Comparison of ENCODE assay signal across 1 cellular context in genomic region chr12:105107497-105108371, GRCh38.
A peak's percentile ranks its signal among the peaks of the same experiment; 100 is the strongest.
TF ChIP-seq lines count a peak whose summit lies in the region.

A gene with protein sequence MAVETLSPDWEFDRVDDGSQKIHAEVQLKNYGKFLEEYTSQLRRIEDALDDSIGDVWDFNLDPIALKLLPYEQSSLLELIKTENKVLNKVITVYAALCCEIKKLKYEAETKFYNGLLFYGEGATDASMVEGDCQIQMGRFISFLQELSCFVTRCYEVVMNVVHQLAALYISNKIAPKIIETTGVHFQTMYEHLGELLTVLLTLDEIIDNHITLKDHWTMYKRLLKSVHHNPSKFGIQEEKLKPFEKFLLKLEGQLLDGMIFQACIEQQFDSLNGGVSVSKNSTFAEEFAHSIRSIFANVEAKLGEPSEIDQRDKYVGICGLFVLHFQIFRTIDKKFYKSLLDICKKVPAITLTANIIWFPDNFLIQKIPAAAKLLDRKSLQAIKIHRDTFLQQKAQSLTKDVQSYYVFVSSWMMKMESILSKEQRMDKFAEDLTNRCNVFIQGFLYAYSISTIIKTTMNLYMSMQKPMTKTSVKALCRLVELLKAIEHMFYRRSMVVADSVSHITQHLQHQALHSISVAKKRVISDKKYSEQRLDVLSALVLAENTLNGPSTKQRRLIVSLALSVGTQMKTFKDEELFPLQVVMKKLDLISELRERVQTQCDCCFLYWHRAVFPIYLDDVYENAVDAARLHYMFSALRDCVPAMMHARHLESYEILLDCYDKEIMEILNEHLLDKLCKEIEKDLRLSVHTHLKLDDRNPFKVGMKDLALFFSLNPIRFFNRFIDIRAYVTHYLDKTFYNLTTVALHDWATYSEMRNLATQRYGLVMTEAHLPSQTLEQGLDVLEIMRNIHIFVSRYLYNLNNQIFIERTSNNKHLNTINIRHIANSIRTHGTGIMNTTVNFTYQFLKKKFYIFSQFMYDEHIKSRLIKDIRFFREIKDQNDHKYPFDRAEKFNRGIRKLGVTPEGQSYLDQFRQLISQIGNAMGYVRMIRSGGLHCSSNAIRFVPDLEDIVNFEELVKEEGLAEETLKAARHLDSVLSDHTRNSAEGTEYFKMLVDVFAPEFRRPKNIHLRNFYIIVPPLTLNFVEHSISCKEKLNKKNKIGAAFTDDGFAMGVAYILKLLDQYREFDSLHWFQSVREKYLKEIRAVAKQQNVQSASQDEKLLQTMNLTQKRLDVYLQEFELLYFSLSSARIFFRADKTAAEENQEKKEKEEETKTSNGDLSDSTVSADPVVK (plus strand): TSS chr12:105107731. CDS start chr12:105107801, 70 bp downstream.

TF ChIP-seq in HepG2, 621 proteins besides CTCF, POLR2A, EP300 and RAD21 (continued from another document and continues in another):
- TF ChIP-seq MLXIP (CRISPR knock-in tag; IDR thresholded peaks at IDR 0.05; ENCODE audit: borderline replicate concordance) (no peak; the same call in 1 of the 2 replicates), EEA1 (CRISPR knock-in tag; IDR thresholded peaks at IDR 0.05; ENCODE audit: borderline replicate concordance) (peak; percentile 79; the same call in 1 of the 2 replicates), ZNF354B (CRISPR knock-in tag; IDR thresholded peaks at IDR 0.05) (no peak), LRRFIP1 (CRISPR knock-in tag; conservative IDR thresholded peaks at IDR 0.05) (no peak), GRHL1 (CRISPR knock-in tag; conservative IDR thresholded peaks at IDR 0.05) (no peak), ZNF746 (CRISPR knock-in tag; IDR thresholded peaks at IDR 0.05) (no peak), ZNF207 (IDR thresholded peaks at IDR 0.05; ENCODE audit: borderline replicate concordance) (no peak), MAFF (IDR thresholded peaks at IDR 0.05; ENCODE audit: low read depth, low read length) (no peak), RBFOX2 (IDR thresholded peaks at IDR 0.05; ENCODE audit: low read depth, low read length) (peak; percentile 99), SIN3A (IDR thresholded peaks at IDR 0.05; ENCODE audit: borderline replicate concordance, low read depth, low read length) (no peak; the same call in 1 of the 2 replicates), GATAD1 (CRISPR knock-in tag; IDR thresholded peaks at IDR 0.05) (peak; percentile 83), ZNF552 (CRISPR knock-in tag; IDR thresholded peaks at IDR 0.05; ENCODE audit: borderline replicate concordance) (peak; percentile 83), NBN (conservative IDR thresholded peaks at IDR 0.05) (no peak), ZNF703 (CRISPR knock-in tag; IDR thresholded peaks at IDR 0.05; ENCODE audit: borderline replicate concordance) (no peak), ZNF180 (CRISPR knock-in tag; IDR thresholded peaks at IDR 0.05; ENCODE audit: borderline replicate concordance, low read depth) (peak; percentile 78; the same call in 1 of the 2 replicates), THYN1 (CRISPR knock-in tag; IDR thresholded peaks at IDR 0.05; ENCODE audit: borderline replicate concordance, low read depth) (0 out of 2 replicates have a peak, but pooled peaks have one; percentile 54), ZFP90 (CRISPR knock-in tag; IDR thresholded peaks at IDR 0.05; ENCODE audit: borderline replicate concordance) (peak; percentile 61; the same call in 1 of the 2 replicates), ZNF557 (CRISPR knock-in tag; IDR thresholded peaks at IDR 0.05) (0 out of 2 replicates have a peak, but pooled peaks have one; percentile 29), ZNF333 (CRISPR knock-in tag; IDR thresholded peaks at IDR 0.05; ENCODE audit: borderline replicate concordance) (peak; percentile 70; the same call in 1 of the 2 replicates), ZBTB42 (CRISPR knock-in tag; IDR thresholded peaks at IDR 0.05) (peak; percentile 83; the same call in 1 of the 2 replicates), WIZ (CRISPR knock-in tag; IDR thresholded peaks at IDR 0.05) (peak; percentile 81; the same call in 1 of the 2 replicates), REPIN1 (CRISPR knock-in tag; IDR thresholded peaks at IDR 0.05; ENCODE audit: borderline replicate concordance, low read depth) (peak; percentile 88), ZSCAN29 (CRISPR knock-in tag; conservative IDR thresholded peaks at IDR 0.05) (peak; percentile 88), HHEX (CRISPR knock-in tag; IDR thresholded peaks at IDR 0.05) (no peak), GABPB1 (CRISPR knock-in tag; IDR thresholded peaks at IDR 0.05) (peak; percentile 97), KDM4B (CRISPR knock-in tag; IDR thresholded peaks at IDR 0.05) (no peak), ZNF547 (CRISPR knock-in tag; IDR thresholded peaks at IDR 0.05) (peak; percentile 84), FOXK1 (CRISPR knock-in tag; IDR thresholded peaks at IDR 0.05; ENCODE audit: borderline replicate concordance, low read depth) (peak; percentile 77; the same call in 1 of the 2 replicates), PAX8 (CRISPR knock-in tag; IDR thresholded peaks at IDR 0.05; ENCODE audit: borderline replicate concordance) (peak; percentile 44; the same call in 1 of the 2 replicates), ZNF766 (CRISPR knock-in tag; IDR thresholded peaks at IDR 0.05; ENCODE audit: borderline replicate concordance) (peak; percentile 64; the same call in 1 of the 2 replicates), ZFYVE20 (CRISPR knock-in tag; IDR thresholded peaks at IDR 0.05; ENCODE audit: borderline replicate concordance, low read depth) (no peak; the same call in 1 of the 2 replicates)
- TF ChIP-seq, protein P1, sequence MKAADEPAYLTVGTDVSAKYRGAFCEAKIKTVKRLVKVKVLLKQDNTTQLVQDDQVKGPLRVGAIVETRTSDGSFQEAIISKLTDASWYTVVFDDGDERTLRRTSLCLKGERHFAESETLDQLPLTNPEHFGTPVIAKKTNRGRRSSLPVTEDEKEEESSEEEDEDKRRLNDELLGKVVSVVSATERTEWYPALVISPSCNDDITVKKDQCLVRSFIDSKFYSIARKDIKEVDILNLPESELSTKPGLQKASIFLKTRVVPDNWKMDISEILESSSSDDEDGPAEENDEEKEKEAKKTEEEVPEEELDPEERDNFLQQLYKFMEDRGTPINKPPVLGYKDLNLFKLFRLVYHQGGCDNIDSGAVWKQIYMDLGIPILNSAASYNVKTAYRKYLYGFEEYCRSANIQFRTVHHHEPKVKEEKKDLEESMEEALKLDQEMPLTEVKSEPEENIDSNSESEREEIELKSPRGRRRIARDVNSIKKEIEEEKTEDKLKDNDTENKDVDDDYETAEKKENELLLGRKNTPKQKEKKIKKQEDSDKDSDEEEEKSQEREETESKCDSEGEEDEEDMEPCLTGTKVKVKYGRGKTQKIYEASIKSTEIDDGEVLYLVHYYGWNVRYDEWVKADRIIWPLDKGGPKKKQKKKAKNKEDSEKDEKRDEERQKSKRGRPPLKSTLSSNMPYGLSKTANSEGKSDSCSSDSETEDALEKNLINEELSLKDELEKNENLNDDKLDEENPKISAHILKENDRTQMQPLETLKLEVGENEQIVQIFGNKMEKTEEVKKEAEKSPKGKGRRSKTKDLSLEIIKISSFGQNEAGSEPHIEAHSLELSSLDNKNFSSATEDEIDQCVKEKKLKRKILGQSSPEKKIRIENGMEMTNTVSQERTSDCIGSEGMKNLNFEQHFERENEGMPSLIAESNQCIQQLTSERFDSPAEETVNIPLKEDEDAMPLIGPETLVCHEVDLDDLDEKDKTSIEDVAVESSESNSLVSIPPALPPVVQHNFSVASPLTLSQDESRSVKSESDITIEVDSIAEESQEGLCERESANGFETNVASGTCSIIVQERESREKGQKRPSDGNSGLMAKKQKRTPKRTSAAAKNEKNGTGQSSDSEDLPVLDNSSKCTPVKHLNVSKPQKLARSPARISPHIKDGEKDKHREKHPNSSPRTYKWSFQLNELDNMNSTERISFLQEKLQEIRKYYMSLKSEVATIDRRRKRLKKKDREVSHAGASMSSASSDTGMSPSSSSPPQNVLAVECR (CRISPR knock-in tag; IDR thresholded peaks at IDR 0.05; ENCODE audit: borderline replicate concordance), result peak; percentile 98
- TF ChIP-seq, protein P2, sequence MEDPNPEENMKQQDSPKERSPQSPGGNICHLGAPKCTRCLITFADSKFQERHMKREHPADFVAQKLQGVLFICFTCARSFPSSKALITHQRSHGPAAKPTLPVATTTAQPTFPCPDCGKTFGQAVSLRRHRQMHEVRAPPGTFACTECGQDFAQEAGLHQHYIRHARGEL (CRISPR knock-in tag; IDR thresholded peaks at IDR 0.05), result no peak
- TF ChIP-seq, protein P3, sequence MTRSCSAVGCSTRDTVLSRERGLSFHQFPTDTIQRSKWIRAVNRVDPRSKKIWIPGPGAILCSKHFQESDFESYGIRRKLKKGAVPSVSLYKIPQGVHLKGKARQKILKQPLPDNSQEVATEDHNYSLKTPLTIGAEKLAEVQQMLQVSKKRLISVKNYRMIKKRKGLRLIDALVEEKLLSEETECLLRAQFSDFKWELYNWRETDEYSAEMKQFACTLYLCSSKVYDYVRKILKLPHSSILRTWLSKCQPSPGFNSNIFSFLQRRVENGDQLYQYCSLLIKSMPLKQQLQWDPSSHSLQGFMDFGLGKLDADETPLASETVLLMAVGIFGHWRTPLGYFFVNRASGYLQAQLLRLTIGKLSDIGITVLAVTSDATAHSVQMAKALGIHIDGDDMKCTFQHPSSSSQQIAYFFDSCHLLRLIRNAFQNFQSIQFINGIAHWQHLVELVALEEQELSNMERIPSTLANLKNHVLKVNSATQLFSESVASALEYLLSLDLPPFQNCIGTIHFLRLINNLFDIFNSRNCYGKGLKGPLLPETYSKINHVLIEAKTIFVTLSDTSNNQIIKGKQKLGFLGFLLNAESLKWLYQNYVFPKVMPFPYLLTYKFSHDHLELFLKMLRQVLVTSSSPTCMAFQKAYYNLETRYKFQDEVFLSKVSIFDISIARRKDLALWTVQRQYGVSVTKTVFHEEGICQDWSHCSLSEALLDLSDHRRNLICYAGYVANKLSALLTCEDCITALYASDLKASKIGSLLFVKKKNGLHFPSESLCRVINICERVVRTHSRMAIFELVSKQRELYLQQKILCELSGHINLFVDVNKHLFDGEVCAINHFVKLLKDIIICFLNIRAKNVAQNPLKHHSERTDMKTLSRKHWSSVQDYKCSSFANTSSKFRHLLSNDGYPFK (CRISPR knock-in tag; IDR thresholded peaks at IDR 0.05; ENCODE audit: borderline replicate concordance), result peak; percentile 45; the same call in 1 of the 2 replicates
- TF ChIP-seq, protein P4, sequence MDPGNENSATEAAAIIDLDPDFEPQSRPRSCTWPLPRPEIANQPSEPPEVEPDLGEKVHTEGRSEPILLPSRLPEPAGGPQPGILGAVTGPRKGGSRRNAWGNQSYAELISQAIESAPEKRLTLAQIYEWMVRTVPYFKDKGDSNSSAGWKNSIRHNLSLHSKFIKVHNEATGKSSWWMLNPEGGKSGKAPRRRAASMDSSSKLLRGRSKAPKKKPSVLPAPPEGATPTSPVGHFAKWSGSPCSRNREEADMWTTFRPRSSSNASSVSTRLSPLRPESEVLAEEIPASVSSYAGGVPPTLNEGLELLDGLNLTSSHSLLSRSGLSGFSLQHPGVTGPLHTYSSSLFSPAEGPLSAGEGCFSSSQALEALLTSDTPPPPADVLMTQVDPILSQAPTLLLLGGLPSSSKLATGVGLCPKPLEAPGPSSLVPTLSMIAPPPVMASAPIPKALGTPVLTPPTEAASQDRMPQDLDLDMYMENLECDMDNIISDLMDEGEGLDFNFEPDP (CRISPR knock-in tag; conservative IDR thresholded peaks at IDR 0.05), result no peak
- TF ChIP-seq, protein P5, sequence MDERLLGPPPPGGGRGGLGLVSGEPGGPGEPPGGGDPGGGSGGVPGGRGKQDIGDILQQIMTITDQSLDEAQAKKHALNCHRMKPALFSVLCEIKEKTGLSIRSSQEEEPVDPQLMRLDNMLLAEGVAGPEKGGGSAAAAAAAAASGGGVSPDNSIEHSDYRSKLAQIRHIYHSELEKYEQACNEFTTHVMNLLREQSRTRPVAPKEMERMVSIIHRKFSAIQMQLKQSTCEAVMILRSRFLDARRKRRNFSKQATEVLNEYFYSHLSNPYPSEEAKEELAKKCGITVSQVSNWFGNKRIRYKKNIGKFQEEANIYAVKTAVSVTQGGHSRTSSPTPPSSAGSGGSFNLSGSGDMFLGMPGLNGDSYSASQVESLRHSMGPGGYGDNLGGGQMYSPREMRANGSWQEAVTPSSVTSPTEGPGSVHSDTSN (CRISPR knock-in tag; IDR thresholded peaks at IDR 0.05), result no peak
